ENCODE assay signal across 19 cellular contexts in genomic region chr9:120265791-120266190, GRCh38.
DNase-seq lines count a peak whose midpoint lies in the region; ATAC-seq and TF ChIP-seq lines count a peak whose summit lies in the region.
"Had no signal": no experiment of that assay in that cellular context is flagged by ENCODE, and none has a peak within 500 bp of the region (broad histone marks: within the 10 kb centered on the region; RNA-seq: fewer than 3 reads in every experiment).

No MANE protein-coding gene starts in this region.

- H3K27me3 ChIP-seq in cardiac muscle cell = no peaks in the 10 kb centered on the region
- H3K27me3 ChIP-seq in CD4-positive, alpha-beta T cell (ENCODE audit: control insufficient read depth, insufficient read depth, low read length) = no peaks in the 10 kb centered on the region
- H3K27me3 ChIP-seq: breast epithelium had no signal

- H3K27me3 Mint-ChIP-seq in activated CD4-positive, alpha-beta T cell treated with anti-CD3 and anti-CD28 coated beads, Interleukin-2, amount 10 ng/mL, durations not matched to agents 7 days and 5 days = peaks cover 2% of the 10 kb centered on the region
- H3K27me3 Mint-ChIP-seq in CD4-positive, alpha-beta T cell = peaks cover 6% of the 10 kb centered on the region

- H3K36me3 Mint-ChIP-seq in activated CD4-positive, alpha-beta T cell treated with anti-CD3 and anti-CD28 coated beads, Interleukin-2, amount 10 ng/mL, durations not matched to agents 7 days and 5 days (ENCODE audit: low read depth) = no peaks in the 10 kb centered on the region
- H3K36me3 Mint-ChIP-seq in CD4-positive, alpha-beta T cell (ENCODE audit: low read depth) = no peaks in the 10 kb centered on the region
- H3K36me3 Mint-ChIP-seq: activated naive CD8-positive, alpha-beta T cell; memory B cell had no signal

- intact Hi-C loops in CD4-positive, alpha-beta T cell (cut with DNase I, micrococcal nuclease) = no loop called here

- TF ChIP-seq CTCF in cardiac muscle cell (IDR thresholded peaks at IDR 0.05; ENCODE audit: low read depth, low read length) = no peak
- TF ChIP-seq CTCF in CD4-positive, alpha-beta T cell (IDR thresholded peaks at IDR 0.05) = no peak

- no peak overlapping the region for H3K27ac ChIP-seq in cardiac muscle cell
- H3K27ac ChIP-seq in CD4-positive, alpha-beta T cell (ENCODE audit: low read depth, low read length) = no peak overlapping the region
- H3K27ac ChIP-seq: breast epithelium, RWPE1 had no signal

- H3K4me1 ChIP-seq in cardiac muscle cell (ENCODE audit: low read depth) = no peaks in the 10 kb centered on the region
- H3K4me1 ChIP-seq: breast epithelium had no signal

- no peaks in the 10 kb centered on the region for H3K9me3 ChIP-seq in cardiac muscle cell (ENCODE audit: low read depth)
- H3K9me3 ChIP-seq in CD4-positive, alpha-beta T cell (ENCODE audit: control insufficient read depth, low read length) = no peaks in the 10 kb centered on the region
- H3K9me3 ChIP-seq: breast epithelium had no signal

- no peak for ATAC-seq in CD4-positive, alpha-beta T cell (ENCODE audit: poor library complexity)

- CTCF ChIA-PET in activated CD4-positive, alpha-beta T cell treated with anti-CD3 and anti-CD28 coated beads, Interleukin-2, amount 10 ng/mL, durations not matched to agents 7 days and 5 days (lab: Charles Lee) = no interaction called here
- CTCF ChIA-PET in CD4-positive, alpha-beta T cell (lab: Charles Lee) = no interaction called here

- H3K27ac Mint-ChIP-seq in activated CD4-positive, alpha-beta T cell treated with anti-CD3 and anti-CD28 coated beads, Interleukin-2, amount 10 ng/mL, durations not matched to agents 7 days and 5 days = no peak overlapping the region
- H3K27ac Mint-ChIP-seq in CD4-positive, alpha-beta T cell = no peak overlapping the region
- H3K27ac Mint-ChIP-seq: activated naive CD8-positive, alpha-beta T cell; memory B cell had no signal

- POLR2A ChIA-PET in activated CD4-positive, alpha-beta T cell treated with anti-CD3 and anti-CD28 coated beads, Interleukin-2, amount 10 ng/mL, durations not matched to agents 7 days and 5 days (lab: Charles Lee) = no interaction called here
- POLR2A ChIA-PET in CD4-positive, alpha-beta T cell (lab: Charles Lee) = no interaction called here

- DNase-seq in Ammon's horn (ENCODE audit: low spot score) = peak; percentile 8
- DNase-seq in NCI-H1417 (lab: John Stamatoyannopoulos, UW) = peak in 2 of 3 experiments; percentile 75 to 92
- DNase-seq in NCI-H446 (lab: John Stamatoyannopoulos, UW) = peak; percentile 10 to 53
- DNase-seq in cardiac muscle cell (ENCODE audit: low read depth in 1 of 2, low spot score in 1 of 2) = peak; percentile 10 to 20
- no peak for DNase-seq in KG1 (lab: John Stamatoyannopoulos, UW)
- no peak for DNase-seq in cerebellar nuclear complex (lab: John Stamatoyannopoulos, UW)
- DNase-seq in activated CD4-positive, alpha-beta T cell treated with anti-CD3 and anti-CD28 coated beads, Interleukin-2, amount 10 ng/mL, durations not matched to agents 7 days and 5 days = no peak
- DNase-seq in CD4-positive, alpha-beta T cell = no peak
- DNase-seq: ACHN; activated CD4-positive, alpha-beta T cell treated with anti-CD3 and anti-CD28 coated beads for 4 hours; activated T-cell treated with anti-CD3 and anti-CD28 coated beads for 4 hours; effector memory CD4-positive, alpha-beta T cell; GDM1; stimulated activated CD4-positive, alpha-beta T cell treated with anti-CD3 and anti-CD28 coated beads, Interleukin-4, amount 100 ng/mL, for 24 hours; T-helper 2 cell had no signal

- no peak overlapping the region for H3K4me3 ChIP-seq in cardiac muscle cell
- H3K4me3 ChIP-seq: breast epithelium had no signal

- no peak overlapping the region for H3K4me3 Mint-ChIP-seq in activated CD4-positive, alpha-beta T cell treated with anti-CD3 and anti-CD28 coated beads, Interleukin-2, amount 10 ng/mL, durations not matched to agents 7 days and 5 days
- no peak overlapping the region for H3K4me3 Mint-ChIP-seq in CD4-positive, alpha-beta T cell
- H3K4me3 Mint-ChIP-seq: activated naive CD8-positive, alpha-beta T cell; memory B cell had no signal

- no peaks in the 10 kb centered on the region for H3K9me3 Mint-ChIP-seq in activated CD4-positive, alpha-beta T cell treated with anti-CD3 and anti-CD28 coated beads, Interleukin-2, amount 10 ng/mL, durations not matched to agents 7 days and 5 days
- peaks cover 6% of the 10 kb centered on the region for H3K9me3 Mint-ChIP-seq in CD4-positive, alpha-beta T cell

- H3K4me1 Mint-ChIP-seq in activated CD4-positive, alpha-beta T cell treated with anti-CD3 and anti-CD28 coated beads, Interleukin-2, amount 10 ng/mL, durations not matched to agents 7 days and 5 days = no peaks in the 10 kb centered on the region
- H3K4me1 Mint-ChIP-seq in CD4-positive, alpha-beta T cell (ENCODE audit: low read depth) = no peaks in the 10 kb centered on the region
- H3K4me1 Mint-ChIP-seq: memory B cell had no signal

- H3K36me3 ChIP-seq in cardiac muscle cell = no peaks in the 10 kb centered on the region
- H3K36me3 ChIP-seq: breast epithelium had no signal

Comparison
In these comparisons a context has a peak if more than half of its experiments do, and no peak if none do; other contexts are left out.
1. DNase-seq: peak in Ammon's horn (single experiment), NCI-H1417 (2 of 3), NCI-H446 (2 of 2) and cardiac muscle cell (2 of 2); none in KG1 (single experiment), cerebellar nuclear complex (0 of 2), activated CD4-positive, alpha-beta T cell treated with anti-CD3 and anti-CD28 coated beads, Interleukin-2, amount 10 ng/mL, durations not matched to agents 7 days and 5 days (single experiment) and CD4-positive, alpha-beta T cell (0 of 10).